26 cellular contexts compared by ENCODE assay signal in the genomic region with DNA sequence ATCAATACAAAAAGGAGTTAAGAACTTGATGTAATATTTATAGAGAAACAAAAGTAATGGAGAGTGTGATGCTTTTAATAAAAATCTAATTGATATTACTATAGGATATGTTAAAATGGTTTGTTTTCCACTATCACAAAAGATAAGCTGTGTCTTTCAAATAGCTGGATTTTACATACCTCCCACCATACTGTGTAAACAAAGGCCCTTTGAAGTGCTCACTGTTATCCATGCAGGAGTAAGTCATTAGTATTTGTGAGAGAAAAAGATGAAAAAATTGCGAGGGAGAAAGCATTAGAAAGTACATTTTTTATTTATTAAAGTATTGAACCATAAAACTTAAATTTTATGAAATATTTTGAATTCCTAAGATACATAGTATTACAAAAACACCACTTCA.
"Had no signal": no experiment of that assay in that cellular context is flagged by ENCODE, and none has a peak within 500 bp of the region (broad histone marks: within the 10 kb centered on the region; RNA-seq: fewer than 3 reads in every experiment).

No MANE protein-coding gene starts in this region.

- H3K4me3 Mint-ChIP-seq: IgD-negative memory B cell; T-cell; T-helper 1 cell treated with Interleukin-12 subunit alpha and Interleukin-12 subunit beta and Interleukin-4 antibody, amounts not matched to agents 30 μg/mL and 1 μg/mL, for 36 hours had no signal

- H3K9me3 Mint-ChIP-seq: T-helper 1 cell treated with Interleukin-12 subunit alpha and Interleukin-12 subunit beta and Interleukin-4 antibody, amounts not matched to agents 30 μg/mL and 1 μg/mL, for 36 hours had no signal

- H3K4me3 ChIP-seq: K562 had no signal

- H3K36me3 Mint-ChIP-seq: T-cell had no signal

- FAIRE-seq: HTR-8/SVneo, K562 had no signal

- H3K4me1 Mint-ChIP-seq: IgD-negative memory B cell, T-cell had no signal

- H3K9me3 ChIP-seq: SK-N-SH had no signal

- H3K4me2 ChIP-seq: KMS-11, SK-N-SH had no signal

- DNase-seq: Kasumi-1; MM.1S; NCI-H1092 treated with DMSO at 0.1 percent for 48 hours; NCI-H1436; NCI-H1694 treated with DMSO at 0.1 percent for 48 hours; NCI-H1930; NCI-H2081; NCI-H2171; NCI-H226; NCI-H524; NCI-H526 treated with DMSO at 0.1 percent for 48 hours; NCI-H774; NK-92 treated with Interleukin-12 subunit alpha and Interleukin-12 subunit beta, amount 100 ng/mL, for 24 hours; PC-3; SHP77; SK-N-SH; SW 1271; T-cell had no signal

- H3K27ac ChIP-seq: HL-60, KMS-11, RWPE1 had no signal

- H3K9ac ChIP-seq: KMS-11, SK-N-SH had no signal

- ATAC-seq: K562, Panc1, PC-3, T-cell had no signal

- H3K27me3 Mint-ChIP-seq: IgD-negative memory B cell, T-cell had no signal

- H3K27ac Mint-ChIP-seq: IgD-negative memory B cell; T-cell; T-helper 1 cell treated with Interleukin-12 subunit alpha and Interleukin-12 subunit beta and Interleukin-4 antibody, amounts not matched to agents 30 μg/mL and 1 μg/mL, for 36 hours had no signal
